In the genomic region with DNA sequence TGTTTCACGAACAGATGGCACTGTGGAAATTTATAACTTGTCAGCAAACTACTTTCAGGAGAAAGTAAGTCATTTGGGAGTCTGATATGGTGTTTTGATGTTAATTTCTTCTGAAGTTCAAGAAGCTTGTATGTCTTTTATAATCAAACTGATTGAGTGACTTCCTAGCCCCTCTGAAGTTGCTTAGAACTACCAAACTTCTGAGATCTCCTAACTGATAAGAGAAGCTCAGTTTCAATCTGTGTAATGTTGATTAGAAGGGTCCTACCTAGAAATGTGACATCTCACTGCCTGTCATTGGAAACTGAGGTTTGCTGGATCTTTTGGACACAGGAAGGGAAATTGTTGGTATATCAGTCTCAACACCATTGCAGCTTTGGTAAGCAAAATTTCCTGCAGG, we compare ENCODE assay signal across 9 cellular contexts. TPM values are rescaled to one million over a fixed set of nuclear protein-coding genes. Genes with fewer than 3 reads are reported as not detected.
DNase-seq lines count a peak whose midpoint lies in the region; ATAC-seq, FAIRE-seq and TF ChIP-seq lines count a peak whose summit lies in the region.
"Had no signal": no experiment of that assay in that cellular context is flagged by ENCODE, and none has a peak within 500 bp of the region (broad histone marks: within the 10 kb centered on the region; RNA-seq: fewer than 3 reads in every experiment).

No MANE protein-coding gene starts in this region.

- H3K36me3 ChIP-seq in CD4-positive, CD25-positive, alpha-beta regulatory T cell (ENCODE audit: control insufficient read depth, insufficient read depth, low read length): peaks cover 20% of the 10 kb centered on the region
- peaks cover 40% of the 10 kb centered on the region for H3K36me3 ChIP-seq in MG63

- H3K4me1 Mint-ChIP-seq in CD4-positive, CD25-positive, alpha-beta regulatory T cell: peaks cover 23 to 58% (median 43%) of the 10 kb centered on the region in 4 donors
- peaks cover 43% of the 10 kb centered on the region for H3K4me1 Mint-ChIP-seq in dendritic cell treated with granulocyte-macrophage colony-stimulating factor and Interleukin-4, amounts not matched to agents 40 ng/mL and 50 ng/mL, for 4 days (ENCODE audit: low read depth)
- peaks cover 44% of the 10 kb centered on the region for H3K4me1 Mint-ChIP-seq in nephron

- DNase-seq in CD4-positive, CD25-positive, alpha-beta regulatory T cell: peak in 1 of 3 donors; percentile 56
- no peak for DNase-seq in MG63
- DNase-seq in amygdala (lab: John Stamatoyannopoulos, UW): no peak
- no peak for DNase-seq in GM12891 (ENCODE audit: insufficient read length, low spot score)
- DNase-seq in hypothalamus (lab: John Stamatoyannopoulos, UW): no peak
- no peak for DNase-seq in stimulated activated CD8-positive, alpha-beta memory T cell treated with anti-CD3 and anti-CD28 coated beads, Interleukin-4, amount 100 ng/mL, for 48 hours
- DNase-seq: Right ventricle myocardium superior had no signal

- ATAC-seq in CD4-positive, CD25-positive, alpha-beta regulatory T cell (ENCODE audit: low read depth in 2 of 2): no peak

- no peaks in the 10 kb centered on the region for H3K9me3 ChIP-seq in CD4-positive, CD25-positive, alpha-beta regulatory T cell (ENCODE audit: control insufficient read depth in 2 of 2, low read length in 2 of 2)
- no peaks in the 10 kb centered on the region for H3K9me3 ChIP-seq in MG63

- intact Hi-C loops in dendritic cell treated with granulocyte-macrophage colony-stimulating factor and Interleukin-4, amounts not matched to agents 40 ng/mL and 50 ng/mL, for 4 days (cut with micrococcal nuclease): loop anchor here (2.0 kb wide), 1 partner anchor 177 kb away; the partner anchor contains the start of gene VPS4A

- H3K4me3 Mint-ChIP-seq in CD4-positive, CD25-positive, alpha-beta regulatory T cell: peak overlapping the region; percentile 93 to 99 (median 96)
- peak overlapping the region; percentile 6 for H3K4me3 Mint-ChIP-seq in dendritic cell treated with granulocyte-macrophage colony-stimulating factor and Interleukin-4, amounts not matched to agents 40 ng/mL and 50 ng/mL, for 4 days
- peak overlapping the region; percentile 94 for H3K4me3 Mint-ChIP-seq in nephron

- no peaks in the 10 kb centered on the region for H3K9me3 Mint-ChIP-seq in CD4-positive, CD25-positive, alpha-beta regulatory T cell
- H3K9me3 Mint-ChIP-seq in dendritic cell treated with granulocyte-macrophage colony-stimulating factor and Interleukin-4, amounts not matched to agents 40 ng/mL and 50 ng/mL, for 4 days: no peaks in the 10 kb centered on the region
- H3K9me3 Mint-ChIP-seq in nephron: no peaks in the 10 kb centered on the region

- no peaks in the 10 kb centered on the region for H3K27me3 ChIP-seq in CD4-positive, CD25-positive, alpha-beta regulatory T cell (ENCODE audit: control insufficient read depth, insufficient read depth, low read length)
- H3K27me3 ChIP-seq in MG63: no peaks in the 10 kb centered on the region

- H3K27me3 Mint-ChIP-seq in CD4-positive, CD25-positive, alpha-beta regulatory T cell: no peaks in the 10 kb centered on the region
- H3K27me3 Mint-ChIP-seq in dendritic cell treated with granulocyte-macrophage colony-stimulating factor and Interleukin-4, amounts not matched to agents 40 ng/mL and 50 ng/mL, for 4 days: no peaks in the 10 kb centered on the region
- no peaks in the 10 kb centered on the region for H3K27me3 Mint-ChIP-seq in nephron (ENCODE audit: low read depth)

- peak overlapping the region; percentile 93 to 96 (median 95) for H3K27ac Mint-ChIP-seq in CD4-positive, CD25-positive, alpha-beta regulatory T cell
- H3K27ac Mint-ChIP-seq in dendritic cell treated with granulocyte-macrophage colony-stimulating factor and Interleukin-4, amounts not matched to agents 40 ng/mL and 50 ng/mL, for 4 days: no peak overlapping the region
- peak overlapping the region; percentile 90 to 98 (median 93) for H3K27ac Mint-ChIP-seq in nephron

- peak overlapping the region; percentile 6 for H3K27ac ChIP-seq in CD4-positive, CD25-positive, alpha-beta regulatory T cell (ENCODE audit: insufficient read depth, low read length, poor library complexity, severe bottlenecking)

- peaks cover 30% of the 10 kb centered on the region for H3K4me1 ChIP-seq in CD4-positive, CD25-positive, alpha-beta regulatory T cell (ENCODE audit: control insufficient read depth, insufficient read depth, low read length, poor library complexity, severe bottlenecking)

- peak overlapping the region; percentile 80 for H3K4me3 ChIP-seq in CD4-positive, CD25-positive, alpha-beta regulatory T cell (ENCODE audit: low read depth, low read length)
- peak overlapping the region; percentile 89 for H3K4me3 ChIP-seq in MG63

- peaks cover 14% of the 10 kb centered on the region for H3K36me3 Mint-ChIP-seq in CD4-positive, CD25-positive, alpha-beta regulatory T cell
- H3K36me3 Mint-ChIP-seq in dendritic cell treated with granulocyte-macrophage colony-stimulating factor and Interleukin-4, amounts not matched to agents 40 ng/mL and 50 ng/mL, for 4 days (ENCODE audit: low read depth): peaks cover 61% of the 10 kb centered on the region
- H3K36me3 Mint-ChIP-seq in nephron (ENCODE audit: low read depth): peaks cover 26% of the 10 kb centered on the region

- no peak for TF ChIP-seq POLR2A in GM12891 (IDR thresholded peaks at IDR 0.05; ENCODE audit: low read depth, low read length)

- no peak for FAIRE-seq in GM12891 (lab: Jason Lieb, UNC)

- no peak for TF ChIP-seq CTCF in nephron (IDR thresholded peaks at IDR 0.05; ENCODE audit: unreplicated experiment in 3 of 3)

TF ChIP-seq in GM12891, 5 proteins besides CTCF, POLR2A, EP300 and RAD21:
- no peak for TF ChIP-seq TAF1 (IDR thresholded peaks at IDR 0.05; ENCODE audit: low read depth, low read length)
- TF ChIP-seq POLR2AphosphoS5 (IDR thresholded peaks at IDR 0.05; ENCODE audit: low read depth, low read length): no peak
- TF ChIP-seq SPI1 (IDR thresholded peaks at IDR 0.05; ENCODE audit: low read depth, low read length): no peak

RNA-seq across cellular contexts. Expression of gene UTP4, which starts 1.1 kb away (rescaled TPM):
- total RNA-seq in CD4-positive, CD25-positive, alpha-beta regulatory T cell: 44.4 TPM
- 10 to 100 TPM; 47.6 to 63.2 (median 51.1) TPM for polyA plus RNA-seq in CD4-positive, CD25-positive, alpha-beta regulatory T cell
- 76.6 and 108 TPM in 2 replicates for total RNA-seq in MG63 (2014; rRNA removed; shearing (Covaris generic); ENCODE audit: low replicate concordance)
- 52.6 TPM for polyA plus RNA-seq in GM12891 (2012; ENCODE audit: low read depth, missing spikeins)

RNA-seq across cellular contexts. Expression of gene CHTF8, which starts 1.2 kb away (rescaled TPM):
- total RNA-seq in CD4-positive, CD25-positive, alpha-beta regulatory T cell: 79.4 TPM
- 100 to 1,000 TPM; 210 to 227 (median 218) TPM for polyA plus RNA-seq in CD4-positive, CD25-positive, alpha-beta regulatory T cell
- total RNA-seq in MG63 (2014; rRNA removed; shearing (Covaris generic); ENCODE audit: low replicate concordance): 125 and 166 TPM in 2 replicates
- 83.6 TPM for polyA plus RNA-seq in GM12891 (2012; ENCODE audit: low read depth, missing spikeins)

RNA-seq across cellular contexts. Expression of gene HAS3, which starts 28.1 kb away (rescaled TPM):
- 3.0 TPM for total RNA-seq in CD4-positive, CD25-positive, alpha-beta regulatory T cell
- polyA plus RNA-seq in CD4-positive, CD25-positive, alpha-beta regulatory T cell: under 1 TPM in 3 of 4 donors, not detected in 1; 0.07 to 0.36 (median 0.09) TPM
- 65.0 and 71.9 TPM in 2 replicates for total RNA-seq in MG63 (2014; rRNA removed; shearing (Covaris generic); ENCODE audit: low replicate concordance)
- 0.31 TPM for polyA plus RNA-seq in GM12891 (2012; ENCODE audit: low read depth, missing spikeins)

RNA-seq across cellular contexts. Expression of gene SNTB2, which starts 53.4 kb away (rescaled TPM):
- 25.9 TPM for total RNA-seq in CD4-positive, CD25-positive, alpha-beta regulatory T cell
- 10 to 100 TPM in 1 of 4 donors, 1 to 10 TPM in 3; 5.9 to 17.4 (median 7.7) TPM for polyA plus RNA-seq in CD4-positive, CD25-positive, alpha-beta regulatory T cell
- total RNA-seq in MG63 (2014; rRNA removed; shearing (Covaris generic); ENCODE audit: low replicate concordance): 13.1 and 33.6 TPM in 2 replicates
- 2.1 TPM for polyA plus RNA-seq in GM12891 (2012; ENCODE audit: low read depth, missing spikeins)

Comparison
In these comparisons a context has a peak if more than half of its experiments do, and no peak if none do; other contexts are left out.
1. H3K4me3 Mint-ChIP-seq: peak in every context shown above with its lines; median percentile 96 in CD4-positive, CD25-positive, alpha-beta regulatory T cell; 94 in nephron; 6 in dendritic cell treated with granulocyte-macrophage colony-stimulating factor and Interleukin-4, amounts not matched to agents 40 ng/mL and 50 ng/mL, for 4 days.
2. RNA of gene HAS3, which starts 28.1 kb away (total RNA-seq): 65.0 to 71.9 TPM in MG63; 3.0 TPM in CD4-positive, CD25-positive, alpha-beta regulatory T cell (single experiment); every median in the first group is over 10 times any median in the second.